In genomic region chr10:14810969-14811953, GRCh38 we compare ENCODE assay signal across 25 cellular contexts. TPM values are rescaled to one million over a fixed set of nuclear protein-coding genes. Genes with fewer than 3 reads are reported as not detected.
DNase-seq lines count a peak whose midpoint lies in the region; ATAC-seq, FAIRE-seq and TF ChIP-seq lines count a peak whose summit lies in the region.
"Had no signal": no experiment of that assay in that cellular context is flagged by ENCODE, and none has a peak within 500 bp of the region (broad histone marks: within the 10 kb centered on the region; RNA-seq: fewer than 3 reads in every experiment).

No MANE protein-coding gene starts in this region.

- H3K9me3 Mint-ChIP-seq in stimulated activated naive CD8-positive, alpha-beta T cell treated with anti-CD3 and anti-CD28 coated beads, Interleukin-15, amount 100 ng/mL, for 72 hours = no peaks in the 10 kb centered on the region
- H3K9me3 Mint-ChIP-seq: neural crest cell had no signal

- no peaks in the 10 kb centered on the region for H3K27me3 Mint-ChIP-seq in stimulated activated naive CD8-positive, alpha-beta T cell treated with anti-CD3 and anti-CD28 coated beads, Interleukin-15, amount 100 ng/mL, for 72 hours

- H3K27me3 ChIP-seq in keratinocyte (ENCODE audit: control insufficient read depth, extremely low read depth, insufficient read depth, low read length) = no peaks in the 10 kb centered on the region
- H3K27me3 ChIP-seq: cardiac muscle cell, heart left ventricle, MG63, SJCRH30 had no signal

- no TSS peak for BruUV-seq in OCI-LY7 (replicated peaks; lab: Mats Ljungman, UMichigan)

- peak; percentile 40 for ATAC-seq in stimulated activated naive CD8-positive, alpha-beta T cell treated with anti-CD3 and anti-CD28 coated beads, Interleukin-15, Interleukin-2, amounts not matched to agents 100 U/mL and 50 U/mL, for 24 hours
- no peak for ATAC-seq in stimulated activated naive CD8-positive, alpha-beta T cell treated with anti-CD3 and anti-CD28 coated beads, Interleukin-15, amount 100 ng/mL, for 72 hours
- no peak for ATAC-seq in GM18858 (IDR thresholded peaks at IDR 0.05; ENCODE audit: unreplicated experiment)
- no peak for ATAC-seq in left cardiac atrium
- ATAC-seq in HG02759 (IDR thresholded peaks at IDR 0.05; ENCODE audit: unreplicated experiment) = no peak
- ATAC-seq: heart left ventricle, left ventricle myocardium superior, mucosa of descending colon, Panc1 had no signal

- H3K9ac ChIP-seq in keratinocyte (ENCODE audit: control insufficient read depth, extremely low read depth, insufficient read depth, low read length) = no peak overlapping the region

- dilution Hi-C loops in keratinocyte (cut with MboI; ENCODE audit: extremely low pct_ligation_motif_present, low sequenced_read_pairs) = no loop called here

- H3K4me3 ChIP-seq in OCI-LY7 (ENCODE audit: low read depth, low read length, poor library complexity, severe bottlenecking) (no peak overlapping the region), keratinocyte (ENCODE audit: control insufficient read depth in 2 of 3, extremely low read depth in 1 of 3, insufficient read depth in 2 of 3, low read depth in 1 of 3, low read length in 3 of 3) (no peak overlapping the region)
- H3K4me3 ChIP-seq: cardiac muscle cell, HAP-1, heart left ventricle, K562, MG63, mucosa of descending colon, prostate gland, SJCRH30 had no signal

- H3K79me2 ChIP-seq in OCI-LY7 (ENCODE audit: insufficient read depth, low read depth, low read length) (no peaks in the 10 kb centered on the region), keratinocyte (ENCODE audit: control insufficient read depth, insufficient read depth, low read length) (no peaks in the 10 kb centered on the region)

- CTCF ChIA-PET in OCI-LY7 (lab: Charles Lee; ENCODE audit: unreplicated experiment) = no interaction called here

- H3K36me3 ChIP-seq in OCI-LY7 (ENCODE audit: insufficient read depth, low read length) (no peaks in the 10 kb centered on the region), keratinocyte (ENCODE audit: control insufficient read depth in 2 of 2, extremely low read depth in 1 of 2, insufficient read depth in 2 of 2, low read length in 2 of 2) (no peaks in the 10 kb centered on the region)
- H3K36me3 ChIP-seq: cardiac muscle cell, HAP-1, heart left ventricle, MG63, prostate gland, SJCRH30 had no signal

- no peak overlapping the region for H3K4me3 Mint-ChIP-seq in stimulated activated naive CD8-positive, alpha-beta T cell treated with anti-CD3 and anti-CD28 coated beads, Interleukin-15, amount 100 ng/mL, for 72 hours
- H3K4me3 Mint-ChIP-seq: neural crest cell had no signal

- DNase-seq in stimulated activated naive CD8-positive, alpha-beta T cell treated with anti-CD3 and anti-CD28 coated beads, Interleukin-15, Interleukin-2, amounts not matched to agents 100 U/mL and 50 U/mL, for 24 hours = no peak
- DNase-seq in stimulated activated naive CD8-positive, alpha-beta T cell treated with anti-CD3 and anti-CD28 coated beads, Interleukin-15, amount 100 ng/mL, for 72 hours = no peak
- DNase-seq in OCI-LY7 (ENCODE audit: low spot score) = peak; percentile 26
- DNase-seq in keratinocyte (ENCODE audit: low read depth, low spot score) = no peak
- no peak for DNase-seq in left cardiac atrium
- DNase-seq in stimulated activated CD4-positive, alpha-beta T cell treated with anti-CD3 and anti-CD28 coated beads, Interleukin-2, amount 100 ng/mL, for 48 hours = no peak
- DNase-seq: activated gamma-delta T cell, amygdala, dermis blood vessel endothelial cell, heart left ventricle, left ventricle myocardium superior, MG63, mucosa of descending colon, NCI-H774 had no signal

- H3K4me2 ChIP-seq in OCI-LY7 (ENCODE audit: low read length) (no peak overlapping the region), keratinocyte (ENCODE audit: control insufficient read depth, extremely low read depth, insufficient read depth, low read depth, low read length) (no peak overlapping the region)

- peak overlapping the region in 1 of 2 donors; percentile 19 for H3K27ac Mint-ChIP-seq in stimulated activated naive CD8-positive, alpha-beta T cell treated with anti-CD3 and anti-CD28 coated beads, Interleukin-15, amount 100 ng/mL, for 72 hours
- H3K27ac Mint-ChIP-seq: CD4-positive, CD25-positive, alpha-beta regulatory T cell had no signal

- intact Hi-C loops in OCI-LY7 (cut with micrococcal nuclease; ENCODE audit: unreplicated experiment) = no loop called here
- intact Hi-C loops in left cardiac atrium (cut with DNase I) = no loop called here

- H3K9me2 ChIP-seq in OCI-LY7 (ENCODE audit: insufficient read depth, low read length) = no peaks in the 10 kb centered on the region

- POLR2A ChIA-PET in OCI-LY7 (lab: Charles Lee) = interaction anchor here (1.5 kb wide), 1 partner anchor 60 kb away, joined by 4 read pairs; no protein-coding TSS in a partner anchor

- H3K9me1 ChIP-seq in keratinocyte (ENCODE audit: control insufficient read depth, extremely low read depth, insufficient read depth, low read length) = no peaks in the 10 kb centered on the region

- peaks cover 20% of the 10 kb centered on the region for H3K4me1 ChIP-seq in OCI-LY7 (ENCODE audit: insufficient read depth, low read length, poor library complexity, severe bottlenecking)
- H3K4me1 ChIP-seq in keratinocyte (ENCODE audit: control insufficient read depth, extremely low read depth, insufficient read depth, low read length) = peaks cover 14% of the 10 kb centered on the region
- H3K4me1 ChIP-seq: HAP-1, prostate gland, SJCRH30 had no signal

- peak; percentile 51 for TF ChIP-seq CTCF in OCI-LY7 (conservative IDR thresholded peaks at IDR 0.05; ENCODE audit: low read length)
- TF ChIP-seq CTCF in keratinocyte (optimal IDR thresholded peaks at IDR 0.05 in 1 of 3, IDR thresholded peaks at IDR 0.05 in 1 of 3, conservative IDR thresholded peaks at IDR 0.05 in 1 of 3; ENCODE audit: extremely low read depth in 1 of 3, insufficient read depth in 2 of 3, low read length in 3 of 3) = no peak

- FAIRE-seq in keratinocyte (lab: Jason Lieb, UNC) = peak; percentile 41
- FAIRE-seq: endothelial cell of umbilical vein had no signal

- peaks cover 30% of the 10 kb centered on the region for H3K4me1 Mint-ChIP-seq in stimulated activated naive CD8-positive, alpha-beta T cell treated with anti-CD3 and anti-CD28 coated beads, Interleukin-15, amount 100 ng/mL, for 72 hours
- H3K4me1 Mint-ChIP-seq: neural crest cell had no signal

- H3K27ac ChIP-seq in OCI-LY7 (ENCODE audit: low read depth, low read length, poor library complexity, severe bottlenecking) (no peak overlapping the region), keratinocyte (ENCODE audit: control insufficient read depth, insufficient read depth, low read length) (no peak overlapping the region)
- H3K27ac ChIP-seq: cardiac muscle cell, heart left ventricle, prostate gland, SJCRH30 had no signal

- H4K20me1 ChIP-seq in OCI-LY7 (ENCODE audit: insufficient read depth, low read length) = no peaks in the 10 kb centered on the region
- no peaks in the 10 kb centered on the region for H4K20me1 ChIP-seq in keratinocyte (ENCODE audit: control insufficient read depth, extremely low read depth, insufficient read depth, low read length)

- H3K9me3 ChIP-seq in OCI-LY7 (ENCODE audit: low read length) = no peaks in the 10 kb centered on the region
- no peaks in the 10 kb centered on the region for H3K9me3 ChIP-seq in keratinocyte (ENCODE audit: control insufficient read depth, low read depth, low read length)
- H3K9me3 ChIP-seq: HAP-1, heart left ventricle, MG63, mucosa of descending colon, prostate gland, SJCRH30 had no signal

- H2AFZ ChIP-seq in OCI-LY7 (ENCODE audit: low read length) (peak overlapping the region; percentile 26; the same call in 1 of the 2 replicates), keratinocyte (ENCODE audit: control insufficient read depth, low read length) (peak overlapping the region; percentile 23)

RNA-seq across cellular contexts. Expression of gene CDNF, which starts 26.6 kb away (rescaled TPM):
- 0.72 and 3.2 TPM in 2 replicates for total RNA-seq in OCI-LY7 (2014; rRNA removed; shearing (Covaris generic))
- total RNA-seq in OCI-LY7 (2022) = 3.6 and 3.7 TPM in 2 replicates
- 1.1 to 1.4 TPM (median 1.2 TPM) in 3 replicates for polyA plus RNA-seq in keratinocyte
- polyA plus RNA-seq in keratinocyte (2011; ENCODE audit: low read depth) = 0.99 TPM
- polyA plus RNA-seq in keratinocyte (2011; cell fraction: cytosol; rRNA removed) = 0.86 and 1.8 TPM in 2 replicates
- 2.7 and 2.9 TPM in 2 replicates for polyA plus RNA-seq in keratinocyte (2011; cell fraction: nucleus; rRNA removed)
- polyA plus RNA-seq in keratinocyte (2012; ENCODE audit: low replicate concordance) = 1.0 TPM in 2 replicates
- polyA minus RNA-seq in keratinocyte = 0.92 to 2.2 TPM in 2 of 3 replicates, not detected in the other
- not detected for polyA minus RNA-seq in keratinocyte (2011; cell fraction: cytosol; rRNA and poly(A)+ RNA removed)
- 1.1 TPM in 1 of 2 replicates, not detected in the other for polyA minus RNA-seq in keratinocyte (2011; cell fraction: nucleus; rRNA and poly(A)+ RNA removed)
- 1 to 10 TPM; 1.3 to 1.6 TPM for total RNA-seq in left cardiac atrium
- total RNA-seq: SJCRH30 had no signal

RNA-seq across cellular contexts. Expression of gene HSPA14, which starts 26.8 kb away (rescaled TPM):
- total RNA-seq in OCI-LY7 (2014; rRNA removed; shearing (Covaris generic)) = 21.8 and 29.4 TPM in 2 replicates
- 28.2 and 30.9 TPM in 2 replicates for total RNA-seq in OCI-LY7 (2022)
- polyA plus RNA-seq in keratinocyte = 17.7 to 29.5 TPM (median 18.6 TPM) in 3 replicates
- 22.1 TPM for polyA plus RNA-seq in keratinocyte (2011; ENCODE audit: low read depth)
- polyA plus RNA-seq in keratinocyte (2011; cell fraction: cytosol; rRNA removed) = 12.2 and 26.6 TPM in 2 replicates
- 16.4 and 23.2 TPM in 2 replicates for polyA plus RNA-seq in keratinocyte (2011; cell fraction: nucleus; rRNA removed)
- polyA plus RNA-seq in keratinocyte (2012; ENCODE audit: low replicate concordance) = 14.5 and 17.1 TPM in 2 replicates
- 0.52 to 12.3 TPM (median 4.1 TPM) in 3 replicates for polyA minus RNA-seq in keratinocyte
- polyA minus RNA-seq in keratinocyte (2011; cell fraction: cytosol; rRNA and poly(A)+ RNA removed) = 7.5 TPM
- polyA minus RNA-seq in keratinocyte (2011; cell fraction: nucleus; rRNA and poly(A)+ RNA removed) = 4.6 and 7.4 TPM in 2 replicates
- 10 to 100 TPM in 1 of 2 donors, 1 to 10 TPM in 1; 7.0 to 10.5 TPM for total RNA-seq in left cardiac atrium

RNA-seq across cellular contexts. Expression of gene MSANTD7, which starts 26.8 kb away (rescaled TPM):
- total RNA-seq in OCI-LY7 (2014; rRNA removed; shearing (Covaris generic)) = 22.2 and 26.5 TPM in 2 replicates
- 23.5 and 29.5 TPM in 2 replicates for total RNA-seq in OCI-LY7 (2022)
- 6.6 to 8.6 TPM (median 7.1 TPM) in 3 replicates for polyA plus RNA-seq in keratinocyte
- 23.1 TPM for polyA plus RNA-seq in keratinocyte (2011; ENCODE audit: low read depth)
- 4.2 and 5.4 TPM in 2 replicates for polyA plus RNA-seq in keratinocyte (2011; cell fraction: cytosol; rRNA removed)
- 5.2 and 5.6 TPM in 2 replicates for polyA plus RNA-seq in keratinocyte (2011; cell fraction: nucleus; rRNA removed)
- polyA plus RNA-seq in keratinocyte (2012; ENCODE audit: low replicate concordance) = 5.8 and 7.7 TPM in 2 replicates
- 7.5 to 13.3 TPM (median 11.8 TPM) in 3 replicates for polyA minus RNA-seq in keratinocyte
- 11.5 TPM for polyA minus RNA-seq in keratinocyte (2011; cell fraction: cytosol; rRNA and poly(A)+ RNA removed)
- 8.8 and 10.6 TPM in 2 replicates for polyA minus RNA-seq in keratinocyte (2011; cell fraction: nucleus; rRNA and poly(A)+ RNA removed)
- total RNA-seq in left cardiac atrium = 1 to 10 TPM; 5.4 to 6.3 TPM

RNA-seq across cellular contexts. Expression of gene FAM107B, which starts 36.6 kb away (rescaled TPM):
- 114 and 134 TPM in 2 replicates for total RNA-seq in OCI-LY7 (2014; rRNA removed; shearing (Covaris generic))
- total RNA-seq in OCI-LY7 (2022) = 398 and 422 TPM in 2 replicates
- polyA plus RNA-seq in keratinocyte = 2.4 to 8.7 TPM (median 8.2 TPM) in 3 replicates
- 23.0 TPM for polyA plus RNA-seq in keratinocyte (2011; ENCODE audit: low read depth)
- polyA plus RNA-seq in keratinocyte (2011; cell fraction: cytosol; rRNA removed) = 4.5 and 8.3 TPM in 2 replicates
- 3.7 and 3.8 TPM in 2 replicates for polyA plus RNA-seq in keratinocyte (2011; cell fraction: nucleus; rRNA removed)
- polyA plus RNA-seq in keratinocyte (2012; ENCODE audit: low replicate concordance) = 4.2 and 12.4 TPM in 2 replicates
- 1.3 to 4.8 TPM (median 2.0 TPM) in 3 replicates for polyA minus RNA-seq in keratinocyte
- 1.7 TPM for polyA minus RNA-seq in keratinocyte (2011; cell fraction: cytosol; rRNA and poly(A)+ RNA removed)
- 2.1 and 7.4 TPM in 2 replicates for polyA minus RNA-seq in keratinocyte (2011; cell fraction: nucleus; rRNA and poly(A)+ RNA removed)
- 10 to 100 TPM; 15.3 to 17.1 TPM for total RNA-seq in left cardiac atrium
